Comparison of ENCODE assay signal across 28 cellular contexts in the genomic region with DNA sequence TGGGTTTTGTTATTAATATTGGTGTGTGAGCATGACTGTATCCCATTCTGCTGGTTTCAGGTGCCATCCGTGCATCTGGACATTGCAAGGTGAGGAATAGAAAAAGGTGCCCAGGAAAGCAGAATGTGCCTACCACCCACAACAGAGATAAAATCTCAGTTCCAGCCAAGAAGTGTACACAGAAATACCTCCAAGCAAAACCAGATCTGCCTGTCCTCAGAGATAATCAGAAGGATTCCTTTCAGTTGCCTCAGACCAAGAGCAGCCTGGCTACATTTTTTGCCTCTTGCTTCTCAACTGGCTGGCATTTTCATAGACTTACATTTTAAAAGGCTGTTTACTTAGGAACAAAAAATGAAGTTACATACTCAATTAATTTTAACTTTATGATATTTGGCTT. TPM values are rescaled to one million over a fixed set of nuclear protein-coding genes. Genes with fewer than 3 reads are reported as not detected.
DNase-seq lines count a peak whose midpoint lies in the region; ATAC-seq and TF ChIP-seq lines count a peak whose summit lies in the region.
"Had no signal": no experiment of that assay in that cellular context is flagged by ENCODE, and none has a peak within 500 bp of the region (broad histone marks: within the 10 kb centered on the region; RNA-seq: fewer than 3 reads in every experiment).

No MANE protein-coding gene starts in this region.

- H3K4me2 ChIP-seq in IMR-90 (ENCODE audit: low read depth, low read length) (no peak overlapping the region), mammary epithelial cell (ENCODE audit: insufficient read depth, low read depth, low read length) (no peak overlapping the region)
- H3K4me2 ChIP-seq: BLaER1 treated with 17β-estradiol and CSF1 and Interleukin-3, amounts not matched to agents 10 nM and 100 nM had no signal

- H2BK5ac ChIP-seq in IMR-90 (ENCODE audit: low read depth, low read length, poor library complexity, severe bottlenecking): no peak overlapping the region

- DNase-seq in AG20443 (ENCODE audit: low spot score): peak; percentile 43
- peak; percentile 59 for DNase-seq in IMR-90
- peak; percentile 78 for DNase-seq in mammary epithelial cell
- peak; percentile 38 for DNase-seq in kidney tubule cell (ENCODE audit: low spot score)
- no peak for DNase-seq in HCEC 1CT
- DNase-seq in T-helper 9 cell: no peak
- DNase-seq: activated CD4-positive, alpha-beta T cell treated with anti-CD3 and anti-CD28 coated beads for 48 hours; activated gamma-delta T cell treated with Interleukin-2 at 50 U/mL for 16 hours; activated T-cell treated with anti-CD3 and anti-CD28 coated beads, Interleukin-2, amount 50 U/mL, for 24 hours; adrenal gland; Calu3; endodermal cell; glutamatergic neuron; left cardiac atrium; MG63; NCI-H2029 treated with DMSO at 0.1 percent for 48 hours; NCI-H774; stimulated activated CD4-positive, alpha-beta T cell treated with anti-CD3 and anti-CD28 coated beads, Interleukin-4, amount 100 ng/mL, for 1 hour; stimulated activated naive B cell treated with anti-CD40 and anti-IgM and Interleukin-4, amounts not matched to agents 10 μg/mL and 1 μg/mL and 100 μg/mL, for 72 hours; uterus had no signal

- no peaks in the 10 kb centered on the region for H3K79me2 ChIP-seq in mammary epithelial cell (ENCODE audit: insufficient read depth, low read length)

- H3K9ac ChIP-seq in IMR-90 (ENCODE audit: low read depth, low read length) (no peak overlapping the region), mammary epithelial cell (ENCODE audit: insufficient read depth, low read length) (no peak overlapping the region)
- H3K9ac ChIP-seq: BLaER1 treated with 17β-estradiol and CSF1 and Interleukin-3, amounts not matched to agents 10 nM and 100 nM had no signal

- H3K9me1 ChIP-seq in IMR-90 (ENCODE audit: insufficient read depth, low read length): peaks cover 9% of the 10 kb centered on the region

- ATAC-seq in IMR-90 (ENCODE audit: low read depth) (peak; percentile 64), GM19351 (IDR thresholded peaks at IDR 0.05; ENCODE audit: unreplicated experiment) (no peak), GM18909 (IDR thresholded peaks at IDR 0.05; ENCODE audit: poor library complexity, unreplicated experiment) (no peak)
- ATAC-seq: stimulated activated naive B cell treated with anti-CD40 and anti-IgM and Interleukin-4, amounts not matched to agents 10 μg/mL and 1 μg/mL and 100 μg/mL, for 72 hours had no signal

- H3K4me3 ChIP-seq in IMR-90 (ENCODE audit: insufficient read depth, low read depth, low read length) (no peak overlapping the region), mammary epithelial cell (replicated peaks in 1 of 3; ENCODE audit: insufficient read depth in 1 of 3, low read depth in 2 of 3, low read length in 3 of 3) (no peak overlapping the region)
- H3K4me3 ChIP-seq: adrenal gland; BLaER1 treated with 17β-estradiol and CSF1 and Interleukin-3, amounts not matched to agents 10 nM and 100 nM; coronary artery; MG63; SJSA1; uterus had no signal

- H2AK9ac ChIP-seq in IMR-90 (replicated peaks; ENCODE audit: low read depth, low read length, poor library complexity): no peak overlapping the region

- no peak overlapping the region for H3K23ac ChIP-seq in IMR-90 (ENCODE audit: low read depth, low read length)

- H3K36me3 ChIP-seq in IMR-90 (ENCODE audit: control insufficient read depth, insufficient read depth, low read length): no peaks in the 10 kb centered on the region
- H3K36me3 ChIP-seq in mammary epithelial cell (ENCODE audit: insufficient read depth, low read length): no peaks in the 10 kb centered on the region
- H3K36me3 ChIP-seq: adrenal gland; BLaER1 treated with 17β-estradiol and CSF1 and Interleukin-3, amounts not matched to agents 10 nM and 100 nM; MG63; neutrophil; SJSA1; uterus had no signal

- H3K14ac ChIP-seq in IMR-90 (replicated peaks; ENCODE audit: low read depth, low read length): no peak overlapping the region

- no peak overlapping the region for H2BK15ac ChIP-seq in IMR-90 (ENCODE audit: low read depth, low read length)

- dilution Hi-C loops in IMR-90 (cut with HindIII; ENCODE audit: low sequenced_read_pairs, unreplicated experiment) (no loop called here), mammary epithelial cell (cut with HindIII; ENCODE audit: low sequenced_read_pairs) (no loop called here)

- CTCF ChIA-PET in IMR-90 (lab: Yijun Ruan, JAX): interaction anchor here (1.1 kb wide), 1 partner anchor 102 kb away, joined by 4 read pairs; no protein-coding TSS in a partner anchor
- CTCF ChIA-PET in mammary epithelial cell (lab: Charles Lee; ENCODE audit: low non-redundant PET): no interaction called here

- H2BK120ac ChIP-seq in IMR-90 (ENCODE audit: low read depth, low read length): no peak overlapping the region

- peak; percentile 11; the same call in 1 of the 2 replicates for TF ChIP-seq RAD21 in IMR-90 (IDR thresholded peaks at IDR 0.05; ENCODE audit: low read length)

- POLR2A ChIA-PET in IMR-90 (lab: Charles Lee; ENCODE audit: unreplicated experiment): no interaction called here

- no peaks in the 10 kb centered on the region for H3K79me1 ChIP-seq in IMR-90 (ENCODE audit: low read depth in 1 of 2, low read length in 2 of 2)

- in situ Hi-C loops in IMR-90 (cut with MboI; ENCODE audit: low sequenced_read_pairs): no loop called here
- in situ Hi-C loops in mammary epithelial cell (cut with MboI; ENCODE audit: low sequenced_read_pairs in 2 of 2): loop anchor here (10.0 to 25.0 kb wide), 3 partner anchors 96 to 136 kb away; no protein-coding TSS in a partner anchor

- BruUV-seq in IMR-90 (replicated peaks; lab: Mats Ljungman, UMichigan) (no TSS peak), mammary epithelial cell (replicated peaks; lab: Mats Ljungman, UMichigan) (no TSS peak)

- no peak overlapping the region for H4K8ac ChIP-seq in IMR-90 (ENCODE audit: low read depth in 2 of 2, low read length in 2 of 2)

- WGBS in IMR-90 (ENCODE audit: extremely low coverage in 2 of 2, insufficient read length in 1 of 2), 2 experiments: no CpG with 5 or more reads among the region's 1 CpG
- WGBS in mammary epithelial cell (ENCODE audit: low coverage, missing lambda C conversion rate): 0% methylated on average over 1 of the region's 1 CpG

- H3K27me3 ChIP-seq in IMR-90 (ENCODE audit: control insufficient read depth, insufficient read depth, low read length): no peaks in the 10 kb centered on the region
- no peaks in the 10 kb centered on the region for H3K27me3 ChIP-seq in mammary epithelial cell (ENCODE audit: insufficient read depth, low read length)
- H3K27me3 ChIP-seq: adrenal gland; BLaER1 treated with 17β-estradiol and CSF1 and Interleukin-3, amounts not matched to agents 10 nM and 100 nM; MG63; SJSA1; uterus had no signal

- H4K91ac ChIP-seq in IMR-90 (ENCODE audit: insufficient read depth, low read depth, low read length): no peak overlapping the region

- TF ChIP-seq POLR2A in IMR-90 (IDR thresholded peaks at IDR 0.05; ENCODE audit: low read depth, low read length): no peak

- H4K20me1 ChIP-seq in IMR-90 (ENCODE audit: insufficient read depth, low read length) (no peaks in the 10 kb centered on the region), mammary epithelial cell (ENCODE audit: insufficient read depth, low read length) (no peaks in the 10 kb centered on the region)
- H4K20me1 ChIP-seq: BLaER1 treated with 17β-estradiol and CSF1 and Interleukin-3, amounts not matched to agents 10 nM and 100 nM had no signal

- H2BK20ac ChIP-seq in IMR-90 (ENCODE audit: low read depth, low read length): peak overlapping the region; percentile 4

- no peak overlapping the region for H3K18ac ChIP-seq in IMR-90 (ENCODE audit: low read depth, low read length)

- no peak overlapping the region for H2AK5ac ChIP-seq in IMR-90 (ENCODE audit: low read depth, low read length)

- no peak overlapping the region for H4K5ac ChIP-seq in IMR-90 (ENCODE audit: low read depth, low read length)

- intact Hi-C loops in IMR-90 (cut with micrococcal nuclease) (loop anchor here (5.0 kb wide), 2 partner anchors 302 to 633 kb away; partner anchors contain the start of gene ADRB2), mammary epithelial cell (cut with micrococcal nuclease) (loop anchor here (5.0 kb wide), 2 partner anchors 243 to 433 kb away; no protein-coding TSS in a partner anchor)

- H3K9me3 ChIP-seq in IMR-90 (ENCODE audit: control insufficient read depth, insufficient read depth, low read length): no peaks in the 10 kb centered on the region
- no peaks in the 10 kb centered on the region for H3K9me3 ChIP-seq in mammary epithelial cell (replicated peaks; ENCODE audit: insufficient read depth, low read length)
- H3K9me3 ChIP-seq: adrenal gland; BLaER1 treated with 17β-estradiol and CSF1 and Interleukin-3, amounts not matched to agents 10 nM and 100 nM; MG63; neutrophil; SJSA1; uterus had no signal

- H3K56ac ChIP-seq in IMR-90 (ENCODE audit: extremely low read depth, insufficient read depth, low read length): no peak overlapping the region

- H3K4ac ChIP-seq in IMR-90 (ENCODE audit: low read depth, low read length): no peak overlapping the region

- TF ChIP-seq CTCF in IMR-90 (conservative IDR thresholded peaks at IDR 0.05; ENCODE audit: low read depth, low read length) (no peak), mammary epithelial cell (conservative IDR thresholded peaks at IDR 0.05 in 1 of 2, IDR thresholded peaks at IDR 0.05 in 1 of 2; ENCODE audit: extremely low read depth in 1 of 2, insufficient read depth in 1 of 2, low read depth in 1 of 2, low read length in 2 of 2) (no peak)

- H3K4me1 ChIP-seq in IMR-90 (ENCODE audit: control insufficient read depth, insufficient read depth, low read length) (peaks cover 12% of the 10 kb centered on the region), mammary epithelial cell (ENCODE audit: insufficient read depth, low read length) (peaks cover 66% of the 10 kb centered on the region)
- H3K4me1 ChIP-seq: uterus had no signal

- H2AFZ ChIP-seq in IMR-90 (replicated peaks; ENCODE audit: low read length, poor library complexity): no peak overlapping the region
- no peak overlapping the region for H2AFZ ChIP-seq in mammary epithelial cell (ENCODE audit: low read depth, low read length)

- H3K27ac ChIP-seq in IMR-90 (ENCODE audit: insufficient read depth, low read length) (no peak overlapping the region), mammary epithelial cell (ENCODE audit: insufficient read depth, low read depth, low read length) (peak overlapping the region; percentile 1)
- H3K27ac ChIP-seq: adrenal gland; BLaER1 treated with 17β-estradiol and CSF1 and Interleukin-3, amounts not matched to agents 10 nM and 100 nM; coronary artery; neutrophil; SJSA1; uterus had no signal

TF ChIP-seq in IMR-90, 13 proteins besides CTCF, POLR2A, EP300 and RAD21 (continues in another document):
- TF ChIP-seq NFE2L2 (IDR thresholded peaks at IDR 0.05; ENCODE audit: low read depth, low read length) (no peak), MAFK (IDR thresholded peaks at IDR 0.05; ENCODE audit: low read depth, low read length) (no peak), BHLHE40 (IDR thresholded peaks at IDR 0.05; ENCODE audit: low read depth, low read length) (no peak), MAZ (IDR thresholded peaks at IDR 0.05; ENCODE audit: borderline replicate concordance, low read depth, low read length) (no peak)

RNA-seq across cellular contexts. Expression of gene ABLIM3, which starts 12.1 kb away (rescaled TPM):
- total RNA-seq in IMR-90 (2012; rRNA removed) (33.3 and 34.2 TPM in 2 replicates), mammary epithelial cell (10 to 100 TPM; 17.3 to 38.6 TPM)
- polyA plus RNA-seq in IMR-90 (2012; rRNA removed) (69.9 and 71.1 TPM in 2 replicates), mammary epithelial cell (21.6 TPM)
- 33.1 and 46.6 TPM in 2 replicates for polyA plus RNA-seq in IMR-90 (2012; cell fraction: cytosol; rRNA removed)
- polyA plus RNA-seq in IMR-90 (2012; cell fraction: nucleus; rRNA removed; ENCODE audit: low replicate concordance): 125 and 174 TPM in 2 replicates
- polyA minus RNA-seq in mammary epithelial cell: 34.9 TPM
- total RNA-seq: activated CD8-positive, alpha-beta memory T cell treated with anti-CD3 and anti-CD28 coated beads for 36 hours; T-helper 1 cell treated with Interleukin-12 subunit alpha and Interleukin-12 subunit beta and Interleukin-4 antibody, amounts not matched to agents 30 ng/mL and 1 ng/mL, for 36 hours had no signal

Comparison
In these comparisons a context has a peak if more than half of its experiments do, and no peak if none do; other contexts are left out.
1. DNase-seq: peak in AG20443 (single experiment), IMR-90 (single experiment), mammary epithelial cell (single experiment) and kidney tubule cell (single experiment); none in HCEC 1CT (single experiment) and T-helper 9 cell (single experiment).